19 cellular contexts compared by ENCODE assay signal in genomic region chr14:54593860-54594259, GRCh38. TPM values are rescaled to one million over a fixed set of nuclear protein-coding genes. Genes with fewer than 3 reads are reported as not detected.
A peak's percentile ranks its signal among the peaks of the same experiment; 100 is the strongest.
DNase-seq lines count a peak whose midpoint lies in the region; ATAC-seq, FAIRE-seq and TF ChIP-seq lines count a peak whose summit lies in the region.
"Had no signal": no experiment of that assay in that cellular context is flagged by ENCODE, and none has a peak within 500 bp of the region (broad histone marks: within the 10 kb centered on the region; RNA-seq: fewer than 3 reads in every experiment).

No MANE protein-coding gene starts in this region.

- TF ChIP-seq CTCF in A549 (IDR thresholded peaks at IDR 0.05) (no peak), HEK293 (tag by site-specific recombination; IDR thresholded peaks at IDR 0.05) (no peak), gastroesophageal sphincter (IDR thresholded peaks at IDR 0.05) (no peak)

- H3K9me3 Mint-ChIP-seq in activated T-helper 2 cell treated with anti-CD3 and anti-CD28 coated beads, Interferon-gamma antibody, Interleukin-2, Interleukin-4, amounts not matched to agents 10 μg/mL and 5 μg/mL and 100 μg/mL, durations not matched to agents 14 hours and 24 hours and 36 hours = no peaks in the 10 kb centered on the region
- no peaks in the 10 kb centered on the region for H3K9me3 Mint-ChIP-seq in activated CD8-positive, alpha-beta memory T cell treated with anti-CD3 and anti-CD28 coated beads, Interleukin-2, amount 10 ng/mL, durations not matched to agents 7 days and 5 days (ENCODE audit: low read depth)
- H3K9me3 Mint-ChIP-seq: dendritic cell treated with granulocyte-macrophage colony-stimulating factor and Interleukin-4, amounts not matched to agents 40 ng/mL and 50 ng/mL, for 4 days; stimulated activated effector memory CD8-positive, alpha-beta T cell treated with anti-CD3 and anti-CD28 coated beads, Interleukin-12 subunit alpha, Interleukin-12 subunit beta, amount 100 ng/mL, for 72 hours had no signal

- H3K4me2 ChIP-seq in A549 = peak overlapping the region; percentile 26; the same call in 2 of the 3 replicates

- H3K27ac ChIP-seq in A549 = 0 out of 6 replicates have a peak overlapping the region, but pooled peaks of 1 of the 2 experiments have one; percentile 13
- H3K27ac ChIP-seq in HEK293 (ENCODE audit: extremely low read depth, low read depth, low read length) = no peak overlapping the region; the same call in 1 of the 2 replicates
- no peak overlapping the region for H3K27ac ChIP-seq in gastroesophageal sphincter
- H3K27ac ChIP-seq: esophagus muscularis mucosa, parathyroid adenoma had no signal

- FAIRE-seq in A549 (lab: Jason Lieb, UNC) = no peak

- intact Hi-C loops in activated T-helper 2 cell treated with anti-CD3 and anti-CD28 coated beads, Interferon-gamma antibody, Interleukin-2, Interleukin-4, amounts not matched to agents 10 μg/mL and 5 μg/mL and 100 μg/mL, durations not matched to agents 14 hours and 24 hours and 36 hours (cut with micrococcal nuclease) = no loop called here

- no peak for TF ChIP-seq POLR2A in A549 (IDR thresholded peaks at IDR 0.05; ENCODE audit: low read length)
- TF ChIP-seq POLR2A in gastroesophageal sphincter (IDR thresholded peaks at IDR 0.05) = no peak

- no peaks in the 10 kb centered on the region for H3K27me3 ChIP-seq in gastroesophageal sphincter
- H3K27me3 ChIP-seq: esophagus muscularis mucosa had no signal

- DNase-seq in A549 (ENCODE audit: low read depth in 1 of 2, low spot score in 1 of 2) (no peak), iris pigment epithelial cell (ENCODE audit: low read depth) (peak; percentile 79), OCI-M1 (lab: John Stamatoyannopoulos, UW) (no peak)
- no peak for DNase-seq in activated T-helper 2 cell treated with anti-CD3 and anti-CD28 coated beads, Interferon-gamma antibody, Interleukin-2, Interleukin-4, amounts not matched to agents 10 μg/mL and 5 μg/mL and 100 μg/mL, durations not matched to agents 14 hours and 24 hours and 36 hours (ENCODE audit: low spot score)
- no peak for DNase-seq in activated CD8-positive, alpha-beta memory T cell treated with anti-CD3 and anti-CD28 coated beads, Interleukin-2, amount 10 ng/mL, durations not matched to agents 7 days and 5 days
- DNase-seq: anterior cingulate cortex, GDM1, hypothalamus, left cardiac atrium, NCI-H1092 treated with DMSO at 0.1 percent for 48 hours, NCI-H2171 treated with DMSO at 0.1 percent for 48 hours had no signal

- H3K4me1 ChIP-seq in A549 = peaks cover 24% of the 10 kb centered on the region
- H3K4me1 ChIP-seq in HEK293 (ENCODE audit: control insufficient read depth, insufficient read depth, low read length) = peaks cover 21% of the 10 kb centered on the region
- peaks cover 2 to 24% (median 8%) of the 10 kb centered on the region in 3 donors for H3K4me1 ChIP-seq in gastroesophageal sphincter
- H3K4me1 ChIP-seq: parathyroid adenoma had no signal

- CTCF ChIA-PET in A549 (lab: Yijun Ruan, JAX) = interaction anchor here (1.1 to 1.8 kb wide), 3 partner anchors 16 to 180 kb away, joined by 3 to 5 read pairs (median 3); no protein-coding TSS in a partner anchor
- CTCF ChIA-PET in HEK293 (lab: Yijun Ruan, JAX) = no interaction called here
- CTCF ChIA-PET in activated CD8-positive, alpha-beta memory T cell treated with anti-CD3 and anti-CD28 coated beads, Interleukin-2, amount 10 ng/mL, durations not matched to agents 7 days and 5 days (lab: Charles Lee) = interaction anchor here (1.1 to 1.2 kb wide), 2 partner anchors 49 to 212 kb away, joined by 3 read pairs; no protein-coding TSS in a partner anchor

- H3K9me3 ChIP-seq in A549 (no peaks in the 10 kb centered on the region), HEK293 (ENCODE audit: control insufficient read depth, insufficient read depth, low read depth, low read length) (no peaks in the 10 kb centered on the region), gastroesophageal sphincter (no peaks in the 10 kb centered on the region)
- H3K9me3 ChIP-seq: esophagus muscularis mucosa had no signal

- no peaks in the 10 kb centered on the region for H3K36me3 ChIP-seq in HEK293 (ENCODE audit: control insufficient read depth in 2 of 2, insufficient read depth in 1 of 2, low read length in 2 of 2)
- H3K36me3 ChIP-seq in gastroesophageal sphincter = no peaks in the 10 kb centered on the region
- H3K36me3 ChIP-seq: esophagus muscularis mucosa had no signal

- H3K4me3 Mint-ChIP-seq in activated T-helper 2 cell treated with anti-CD3 and anti-CD28 coated beads, Interferon-gamma antibody, Interleukin-2, Interleukin-4, amounts not matched to agents 10 μg/mL and 5 μg/mL and 100 μg/mL, durations not matched to agents 14 hours and 24 hours and 36 hours (ENCODE audit: low read depth) = no peak overlapping the region
- H3K4me3 Mint-ChIP-seq in activated CD8-positive, alpha-beta memory T cell treated with anti-CD3 and anti-CD28 coated beads, Interleukin-2, amount 10 ng/mL, durations not matched to agents 7 days and 5 days = no peak overlapping the region
- H3K4me3 Mint-ChIP-seq: dendritic cell treated with granulocyte-macrophage colony-stimulating factor and Interleukin-4, amounts not matched to agents 40 ng/mL and 50 ng/mL, for 4 days; stimulated activated effector memory CD8-positive, alpha-beta T cell treated with anti-CD3 and anti-CD28 coated beads, Interleukin-12 subunit alpha, Interleukin-12 subunit beta, amount 100 ng/mL, for 72 hours; type B pancreatic cell had no signal

- ATAC-seq in A549 (0 out of 6 replicates have a peak, but pooled peaks of 1 of the 2 experiments have one; percentile 8), gastroesophageal sphincter (no peak), HG02840 (IDR thresholded peaks at IDR 0.05; ENCODE audit: low FRiP score, unreplicated experiment) (no peak)
- no peak for ATAC-seq in activated CD8-positive, alpha-beta memory T cell treated with anti-CD3 and anti-CD28 coated beads, Interleukin-2, amount 10 ng/mL, durations not matched to agents 7 days and 5 days
- ATAC-seq: left cardiac atrium; stimulated activated effector memory CD8-positive, alpha-beta T cell treated with anti-CD3 and anti-CD28 coated beads, Interleukin-12 subunit alpha, Interleukin-12 subunit beta, amount 100 ng/mL, for 72 hours had no signal

- peaks cover 23% of the 10 kb centered on the region for H3K27me3 Mint-ChIP-seq in activated T-helper 2 cell treated with anti-CD3 and anti-CD28 coated beads, Interferon-gamma antibody, Interleukin-2, Interleukin-4, amounts not matched to agents 10 μg/mL and 5 μg/mL and 100 μg/mL, durations not matched to agents 14 hours and 24 hours and 36 hours (ENCODE audit: low read depth)
- H3K27me3 Mint-ChIP-seq in activated CD8-positive, alpha-beta memory T cell treated with anti-CD3 and anti-CD28 coated beads, Interleukin-2, amount 10 ng/mL, durations not matched to agents 7 days and 5 days = peaks cover 36% of the 10 kb centered on the region
- H3K27me3 Mint-ChIP-seq: type B pancreatic cell had no signal

- POLR2A ChIA-PET in A549 (lab: Yijun Ruan, JAX) (no interaction called here), HEK293 (lab: Yijun Ruan, JAX) (interaction anchor here (0.6 kb wide), 1 partner anchor 12 kb away, joined by 3 read pairs; no protein-coding TSS in a partner anchor)

- TF ChIP-seq EP300 in A549 (IDR thresholded peaks at IDR 0.05) (no peak), gastroesophageal sphincter (IDR thresholded peaks at IDR 0.05) (no peak)

- H3K27ac Mint-ChIP-seq in activated T-helper 2 cell treated with anti-CD3 and anti-CD28 coated beads, Interferon-gamma antibody, Interleukin-2, Interleukin-4, amounts not matched to agents 10 μg/mL and 5 μg/mL and 100 μg/mL, durations not matched to agents 14 hours and 24 hours and 36 hours = peak overlapping the region; percentile 4
- H3K27ac Mint-ChIP-seq in activated CD8-positive, alpha-beta memory T cell treated with anti-CD3 and anti-CD28 coated beads, Interleukin-2, amount 10 ng/mL, durations not matched to agents 7 days and 5 days = no peak overlapping the region
- H3K27ac Mint-ChIP-seq: dendritic cell treated with granulocyte-macrophage colony-stimulating factor and Interleukin-4, amounts not matched to agents 40 ng/mL and 50 ng/mL, for 4 days; stimulated activated effector memory CD8-positive, alpha-beta T cell treated with anti-CD3 and anti-CD28 coated beads, Interleukin-12 subunit alpha, Interleukin-12 subunit beta, amount 100 ng/mL, for 72 hours; type B pancreatic cell had no signal

- TF ChIP-seq RAD21 in A549 (conservative IDR thresholded peaks at IDR 0.05 in 1 of 2, IDR thresholded peaks at IDR 0.05 in 1 of 2) = no peak

- no peaks in the 10 kb centered on the region for H3K36me3 Mint-ChIP-seq in activated T-helper 2 cell treated with anti-CD3 and anti-CD28 coated beads, Interferon-gamma antibody, Interleukin-2, Interleukin-4, amounts not matched to agents 10 μg/mL and 5 μg/mL and 100 μg/mL, durations not matched to agents 14 hours and 24 hours and 36 hours (ENCODE audit: low read depth)
- H3K36me3 Mint-ChIP-seq in activated CD8-positive, alpha-beta memory T cell treated with anti-CD3 and anti-CD28 coated beads, Interleukin-2, amount 10 ng/mL, durations not matched to agents 7 days and 5 days = no peaks in the 10 kb centered on the region
- H3K36me3 Mint-ChIP-seq: stimulated activated effector memory CD8-positive, alpha-beta T cell treated with anti-CD3 and anti-CD28 coated beads, Interleukin-12 subunit alpha, Interleukin-12 subunit beta, amount 100 ng/mL, for 72 hours had no signal

- H3K4me1 Mint-ChIP-seq in activated T-helper 2 cell treated with anti-CD3 and anti-CD28 coated beads, Interferon-gamma antibody, Interleukin-2, Interleukin-4, amounts not matched to agents 10 μg/mL and 5 μg/mL and 100 μg/mL, durations not matched to agents 14 hours and 24 hours and 36 hours (ENCODE audit: low read depth) = peaks cover 13% of the 10 kb centered on the region
- peaks cover 9% of the 10 kb centered on the region for H3K4me1 Mint-ChIP-seq in activated CD8-positive, alpha-beta memory T cell treated with anti-CD3 and anti-CD28 coated beads, Interleukin-2, amount 10 ng/mL, durations not matched to agents 7 days and 5 days

- 67% methylated on average over 1 of the region's 1 CpG for WGBS in A549 (ENCODE audit: missing lambda C conversion rate)
- 64% methylated on average over 1 of the region's 1 CpG; no CpG with 5 or more reads in 1 of the 2 donors for WGBS in gastroesophageal sphincter (ENCODE audit: low coverage in 1 of 2), 2 donors

- H3K4me3 ChIP-seq in A549 (no peak overlapping the region), HEK293 (ENCODE audit: low read depth, low read length) (no peak overlapping the region), gastroesophageal sphincter (no peak overlapping the region)
- H3K4me3 ChIP-seq: esophagus muscularis mucosa had no signal

RNA-seq across cellular contexts. Expression of gene SAMD4A, which starts 26.9 kb away (rescaled TPM):
- polyA plus RNA-seq in A549 (2011; rRNA removed) (3.9 and 5.3 TPM in 2 replicates), A549 (2017; fragmentation: RNase III; extraction: RNeasy Plus Mini Kit Qiagen cat#74134 plus additional on column Dnase treatment) (5.4 to 8.0 TPM (median 6.1 TPM) in 3 replicates)
- polyA plus RNA-seq in A549 (2012; cell fraction: cytosol; rRNA removed) = 2.4 and 3.2 TPM in 2 replicates
- 7.7 and 10.7 TPM in 2 replicates for polyA plus RNA-seq in A549 (2012; cell fraction: nucleus; rRNA removed)
- polyA minus RNA-seq in A549 (2011; rRNA and poly(A)+ RNA removed) = 16.6 and 23.5 TPM in 2 replicates
- 4.3 and 5.1 TPM in 2 replicates for total RNA-seq in activated T-helper 2 cell treated with anti-CD3 and anti-CD28 coated beads, Interferon-gamma antibody, Interleukin-2, Interleukin-4, amounts not matched to agents 10 μg/mL and 5 μg/mL and 100 μg/mL, durations not matched to agents 14 hours and 24 hours and 36 hours
- total RNA-seq in gastroesophageal sphincter = 100 to 1,000 TPM in 2 of 4 donors, 10 to 100 TPM in 2; 65.2 to 163 (median 89.7) TPM
- 1 to 10 TPM; 1.6 to 1.7 TPM for total RNA-seq in activated CD8-positive, alpha-beta memory T cell treated with anti-CD3 and anti-CD28 coated beads, Interleukin-2, amount 10 ng/mL, durations not matched to agents 7 days and 5 days

Comparison
In these comparisons a context has a peak if more than half of its experiments do, and no peak if none do; other contexts are left out.
1. RNA of gene SAMD4A, which starts 26.9 kb away (total RNA-seq): 65.2 to 163 TPM in gastroesophageal sphincter; 4.3 to 5.1 TPM in activated T-helper 2 cell treated with anti-CD3 and anti-CD28 coated beads, Interferon-gamma antibody, Interleukin-2, Interleukin-4, amounts not matched to agents 10 μg/mL and 5 μg/mL and 100 μg/mL, durations not matched to agents 14 hours and 24 hours and 36 hours and 1.6 to 1.7 TPM in activated CD8-positive, alpha-beta memory T cell treated with anti-CD3 and anti-CD28 coated beads, Interleukin-2, amount 10 ng/mL, durations not matched to agents 7 days and 5 days; every median in the first group is over 10 times any median in the second.